2 cellular contexts compared by ENCODE assay signal in the genomic region with DNA sequence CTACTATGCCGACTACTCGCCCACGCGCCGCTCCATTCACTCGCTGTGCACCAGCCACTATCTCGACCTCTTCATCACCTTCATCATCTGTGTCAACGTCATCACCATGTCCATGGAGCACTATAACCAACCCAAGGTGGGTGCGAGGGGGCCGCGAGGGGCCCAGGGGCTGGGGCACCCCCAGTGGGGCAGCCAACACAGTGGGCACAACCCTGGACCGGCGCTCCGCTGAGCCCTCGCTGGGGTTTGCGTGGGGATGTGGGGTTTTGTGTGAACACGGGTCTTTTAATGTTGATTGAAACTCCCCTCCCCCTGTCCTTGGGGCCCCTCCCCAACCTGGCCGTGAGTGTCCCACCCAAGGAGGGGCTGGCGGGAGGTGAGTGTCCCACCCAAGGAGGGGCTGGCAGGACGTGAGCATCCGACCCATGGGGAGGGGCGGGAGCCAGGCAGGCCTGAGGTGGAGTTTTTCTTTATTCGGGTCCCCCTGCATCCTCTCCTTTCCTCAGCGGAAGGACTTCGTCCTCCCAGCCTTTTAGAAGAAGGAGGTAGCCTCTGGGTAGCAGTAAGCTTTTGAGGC.
TF ChIP-seq lines count a peak whose summit lies in the region.

No MANE protein-coding gene starts in this region.

TF ChIP-seq in HEK293, 187 proteins besides CTCF, POLR2A, EP300 and RAD21:
- TF ChIP-seq, protein P1, sequence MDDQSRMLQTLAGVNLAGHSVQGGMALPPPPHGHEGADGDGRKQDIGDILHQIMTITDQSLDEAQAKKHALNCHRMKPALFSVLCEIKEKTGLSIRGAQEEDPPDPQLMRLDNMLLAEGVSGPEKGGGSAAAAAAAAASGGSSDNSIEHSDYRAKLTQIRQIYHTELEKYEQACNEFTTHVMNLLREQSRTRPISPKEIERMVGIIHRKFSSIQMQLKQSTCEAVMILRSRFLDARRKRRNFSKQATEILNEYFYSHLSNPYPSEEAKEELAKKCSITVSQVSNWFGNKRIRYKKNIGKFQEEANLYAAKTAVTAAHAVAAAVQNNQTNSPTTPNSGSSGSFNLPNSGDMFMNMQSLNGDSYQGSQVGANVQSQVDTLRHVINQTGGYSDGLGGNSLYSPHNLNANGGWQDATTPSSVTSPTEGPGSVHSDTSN (CRISPR knock-in tag; IDR thresholded peaks at IDR 0.05): no peak
- TF ChIP-seq SP2 (tag by site-specific recombination; IDR thresholded peaks at IDR 0.05): peak; percentile 25; the same call in 1 of the 2 replicates
- TF ChIP-seq, protein P2, sequence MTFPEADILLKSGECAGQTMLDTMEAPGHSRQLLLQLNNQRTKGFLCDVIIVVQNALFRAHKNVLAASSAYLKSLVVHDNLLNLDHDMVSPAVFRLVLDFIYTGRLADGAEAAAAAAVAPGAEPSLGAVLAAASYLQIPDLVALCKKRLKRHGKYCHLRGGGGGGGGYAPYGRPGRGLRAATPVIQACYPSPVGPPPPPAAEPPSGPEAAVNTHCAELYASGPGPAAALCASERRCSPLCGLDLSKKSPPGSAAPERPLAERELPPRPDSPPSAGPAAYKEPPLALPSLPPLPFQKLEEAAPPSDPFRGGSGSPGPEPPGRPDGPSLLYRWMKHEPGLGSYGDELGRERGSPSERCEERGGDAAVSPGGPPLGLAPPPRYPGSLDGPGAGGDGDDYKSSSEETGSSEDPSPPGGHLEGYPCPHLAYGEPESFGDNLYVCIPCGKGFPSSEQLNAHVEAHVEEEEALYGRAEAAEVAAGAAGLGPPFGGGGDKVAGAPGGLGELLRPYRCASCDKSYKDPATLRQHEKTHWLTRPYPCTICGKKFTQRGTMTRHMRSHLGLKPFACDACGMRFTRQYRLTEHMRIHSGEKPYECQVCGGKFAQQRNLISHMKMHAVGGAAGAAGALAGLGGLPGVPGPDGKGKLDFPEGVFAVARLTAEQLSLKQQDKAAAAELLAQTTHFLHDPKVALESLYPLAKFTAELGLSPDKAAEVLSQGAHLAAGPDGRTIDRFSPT (tag by site-specific recombination; IDR thresholded peaks at IDR 0.05): no peak
- TF ChIP-seq, protein P3, sequence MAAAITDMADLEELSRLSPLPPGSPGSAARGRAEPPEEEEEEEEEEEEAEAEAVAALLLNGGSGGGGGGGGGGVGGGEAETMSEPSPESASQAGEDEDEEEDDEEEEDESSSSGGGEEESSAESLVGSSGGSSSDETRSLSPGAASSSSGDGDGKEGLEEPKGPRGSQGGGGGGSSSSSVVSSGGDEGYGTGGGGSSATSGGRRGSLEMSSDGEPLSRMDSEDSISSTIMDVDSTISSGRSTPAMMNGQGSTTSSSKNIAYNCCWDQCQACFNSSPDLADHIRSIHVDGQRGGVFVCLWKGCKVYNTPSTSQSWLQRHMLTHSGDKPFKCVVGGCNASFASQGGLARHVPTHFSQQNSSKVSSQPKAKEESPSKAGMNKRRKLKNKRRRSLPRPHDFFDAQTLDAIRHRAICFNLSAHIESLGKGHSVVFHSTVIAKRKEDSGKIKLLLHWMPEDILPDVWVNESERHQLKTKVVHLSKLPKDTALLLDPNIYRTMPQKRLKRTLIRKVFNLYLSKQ (tag by site-specific recombination; IDR thresholded peaks at IDR 0.05; ENCODE audit: borderline replicate concordance): no peak
- no peak for TF ChIP-seq BCL11B (tag by site-specific recombination; IDR thresholded peaks at IDR 0.05; ENCODE audit: low read depth)
- no peak for TF ChIP-seq ZNF501 (tag by site-specific recombination; IDR thresholded peaks at IDR 0.05)
- TF ChIP-seq ZNF221 (tag by site-specific recombination; IDR thresholded peaks at IDR 0.05; ENCODE audit: borderline replicate concordance): no peak
- peak; percentile 96 for TF ChIP-seq KLF1 (tag by site-specific recombination; IDR thresholded peaks at IDR 0.05)
- no peak for TF ChIP-seq ZBTB7A (tag by site-specific recombination; IDR thresholded peaks at IDR 0.05; ENCODE audit: low read depth)
- TF ChIP-seq, protein P4, sequence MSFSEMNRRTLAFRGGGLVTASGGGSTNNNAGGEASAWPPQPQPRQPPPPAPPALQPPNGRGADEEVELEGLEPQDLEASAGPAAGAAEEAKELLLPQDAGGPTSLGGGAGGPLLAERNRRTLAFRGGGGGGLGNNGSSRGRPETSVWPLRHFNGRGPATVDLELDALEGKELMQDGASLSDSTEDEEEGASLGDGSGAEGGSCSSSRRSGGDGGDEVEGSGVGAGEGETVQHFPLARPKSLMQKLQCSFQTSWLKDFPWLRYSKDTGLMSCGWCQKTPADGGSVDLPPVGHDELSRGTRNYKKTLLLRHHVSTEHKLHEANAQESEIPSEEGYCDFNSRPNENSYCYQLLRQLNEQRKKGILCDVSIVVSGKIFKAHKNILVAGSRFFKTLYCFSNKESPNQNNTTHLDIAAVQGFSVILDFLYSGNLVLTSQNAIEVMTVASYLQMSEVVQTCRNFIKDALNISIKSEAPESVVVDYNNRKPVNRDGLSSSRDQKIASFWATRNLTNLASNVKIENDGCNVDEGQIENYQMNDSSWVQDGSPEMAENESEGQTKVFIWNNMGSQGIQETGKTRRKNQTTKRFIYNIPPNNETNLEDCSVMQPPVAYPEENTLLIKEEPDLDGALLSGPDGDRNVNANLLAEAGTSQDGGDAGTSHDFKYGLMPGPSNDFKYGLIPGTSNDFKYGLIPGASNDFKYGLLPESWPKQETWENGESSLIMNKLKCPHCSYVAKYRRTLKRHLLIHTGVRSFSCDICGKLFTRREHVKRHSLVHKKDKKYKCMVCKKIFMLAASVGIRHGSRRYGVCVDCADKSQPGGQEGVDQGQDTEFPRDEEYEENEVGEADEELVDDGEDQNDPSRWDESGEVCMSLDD (tag by site-specific recombination; IDR thresholded peaks at IDR 0.05): no peak
- TF ChIP-seq ZNF214 (tag by site-specific recombination; IDR thresholded peaks at IDR 0.05; ENCODE audit: borderline replicate concordance): no peak
- TF ChIP-seq ZNF555 (tag by site-specific recombination; conservative IDR thresholded peaks at IDR 0.05): no peak
- TF ChIP-seq ZNF404 (tag by site-specific recombination; IDR thresholded peaks at IDR 0.05): no peak

TF ChIP-seq in K562, 482 proteins besides CTCF, POLR2A, EP300 and RAD21:
- TF ChIP-seq, protein P5, sequence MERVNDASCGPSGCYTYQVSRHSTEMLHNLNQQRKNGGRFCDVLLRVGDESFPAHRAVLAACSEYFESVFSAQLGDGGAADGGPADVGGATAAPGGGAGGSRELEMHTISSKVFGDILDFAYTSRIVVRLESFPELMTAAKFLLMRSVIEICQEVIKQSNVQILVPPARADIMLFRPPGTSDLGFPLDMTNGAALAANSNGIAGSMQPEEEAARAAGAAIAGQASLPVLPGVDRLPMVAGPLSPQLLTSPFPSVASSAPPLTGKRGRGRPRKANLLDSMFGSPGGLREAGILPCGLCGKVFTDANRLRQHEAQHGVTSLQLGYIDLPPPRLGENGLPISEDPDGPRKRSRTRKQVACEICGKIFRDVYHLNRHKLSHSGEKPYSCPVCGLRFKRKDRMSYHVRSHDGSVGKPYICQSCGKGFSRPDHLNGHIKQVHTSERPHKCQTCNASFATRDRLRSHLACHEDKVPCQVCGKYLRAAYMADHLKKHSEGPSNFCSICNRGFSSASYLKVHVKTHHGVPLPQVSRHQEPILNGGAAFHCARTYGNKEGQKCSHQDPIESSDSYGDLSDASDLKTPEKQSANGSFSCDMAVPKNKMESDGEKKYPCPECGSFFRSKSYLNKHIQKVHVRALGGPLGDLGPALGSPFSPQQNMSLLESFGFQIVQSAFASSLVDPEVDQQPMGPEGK (CRISPR knock-in tag; IDR thresholded peaks at IDR 0.05; ENCODE audit: borderline replicate concordance): no peak
- TF ChIP-seq ZNF780A (CRISPR knock-in tag; IDR thresholded peaks at IDR 0.05): no peak
- TF ChIP-seq, protein P6, sequence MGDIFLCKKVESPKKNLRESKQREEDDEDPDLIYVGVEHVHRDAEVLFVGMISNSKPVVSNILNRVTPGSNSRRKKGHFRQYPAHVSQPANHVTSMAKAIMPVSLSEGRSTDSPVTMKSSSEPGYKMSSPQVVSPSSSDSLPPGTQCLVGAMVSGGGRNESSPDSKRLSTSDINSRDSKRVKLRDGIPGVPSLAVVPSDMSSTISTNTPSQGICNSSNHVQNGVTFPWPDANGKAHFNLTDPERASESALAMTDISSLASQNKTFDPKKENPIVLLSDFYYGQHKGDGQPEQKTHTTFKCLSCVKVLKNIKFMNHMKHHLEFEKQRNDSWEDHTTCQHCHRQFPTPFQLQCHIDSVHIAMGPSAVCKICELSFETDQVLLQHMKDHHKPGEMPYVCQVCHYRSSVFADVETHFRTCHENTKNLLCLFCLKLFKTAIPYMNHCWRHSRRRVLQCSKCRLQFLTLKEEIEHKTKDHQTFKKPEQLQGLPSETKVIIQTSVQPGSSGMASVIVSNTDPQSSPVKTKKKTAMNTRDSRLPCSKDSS (IDR thresholded peaks at IDR 0.05; ENCODE audit: low read depth, partially characterized antibody): no peak
- TF ChIP-seq EGR1 (conservative IDR thresholded peaks at IDR 0.05): peak; percentile 55
